ENCODE assay signal across 8 cellular contexts in the genomic region with DNA sequence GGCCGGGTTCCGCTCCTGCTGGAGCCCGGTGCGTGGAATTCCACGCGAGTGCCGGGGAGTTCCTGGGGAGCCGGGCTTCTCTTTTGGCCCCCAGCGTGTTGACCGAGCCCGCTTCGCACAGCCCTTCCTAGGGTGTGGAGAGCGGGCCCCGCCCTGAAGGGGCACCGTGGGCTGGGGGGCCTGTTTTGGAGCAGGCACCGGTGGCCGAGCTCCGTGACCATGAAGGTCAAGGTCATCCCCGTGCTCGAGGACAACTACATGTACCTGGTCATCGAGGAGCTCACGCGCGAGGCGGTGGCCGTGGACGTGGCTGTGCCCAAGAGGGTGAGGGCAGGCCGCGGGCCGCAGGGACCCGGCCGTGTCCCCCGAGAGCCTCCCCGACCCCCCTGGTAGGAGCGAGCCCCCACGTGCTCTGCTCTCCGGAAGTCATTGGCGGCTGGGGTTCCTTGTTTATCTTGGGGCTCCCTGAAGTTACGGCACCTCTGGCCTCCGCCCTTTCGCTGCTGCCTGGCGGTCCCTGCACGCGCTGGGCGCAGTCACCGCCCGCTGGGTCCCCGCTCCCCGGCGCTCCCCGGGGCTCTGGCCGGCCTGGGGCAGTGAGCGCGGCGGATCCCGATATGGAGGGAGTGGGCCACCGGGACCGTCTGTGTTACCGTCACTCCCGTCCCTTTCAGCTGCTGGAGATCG. TPM values are rescaled to one million over a fixed set of nuclear protein-coding genes. Genes with fewer than 3 reads are reported as not detected.
DNase-seq lines count a peak whose midpoint lies in the region; ATAC-seq and TF ChIP-seq lines count a peak whose summit lies in the region.

No MANE protein-coding gene starts in this region.

- no peaks in the 10 kb centered on the region for H3K27me3 Mint-ChIP-seq in activated T-helper 2 cell treated with anti-CD3 and anti-CD28 coated beads, Interferon-gamma antibody, Interleukin-2, Interleukin-4, amounts not matched to agents 10 μg/mL and 5 μg/mL and 100 μg/mL, durations not matched to agents 14 hours and 24 hours and 36 hours (ENCODE audit: low read depth)
- H3K27me3 Mint-ChIP-seq in immature natural killer cell (ENCODE audit: low read depth in 3 of 3): peaks cover 2 to 10% (median 3%) of the 10 kb centered on the region in 3 donors

- H3K4me3 ChIP-seq in testis: peak overlapping the region; percentile 43 to 58

- no peaks in the 10 kb centered on the region for H3K4me1 Mint-ChIP-seq in activated T-helper 2 cell treated with anti-CD3 and anti-CD28 coated beads, Interferon-gamma antibody, Interleukin-2, Interleukin-4, amounts not matched to agents 10 μg/mL and 5 μg/mL and 100 μg/mL, durations not matched to agents 14 hours and 24 hours and 36 hours (ENCODE audit: low read depth)
- peaks cover 0 to 1% of the 10 kb centered on the region in 2 donors for H3K4me1 Mint-ChIP-seq in immature natural killer cell

- no peaks in the 10 kb centered on the region for H3K36me3 Mint-ChIP-seq in activated T-helper 2 cell treated with anti-CD3 and anti-CD28 coated beads, Interferon-gamma antibody, Interleukin-2, Interleukin-4, amounts not matched to agents 10 μg/mL and 5 μg/mL and 100 μg/mL, durations not matched to agents 14 hours and 24 hours and 36 hours (ENCODE audit: low read depth)
- no peaks in the 10 kb centered on the region for H3K36me3 Mint-ChIP-seq in immature natural killer cell

- H3K4me1 ChIP-seq in testis: peaks cover 16% of the 10 kb centered on the region

- intact Hi-C loops in activated T-helper 2 cell treated with anti-CD3 and anti-CD28 coated beads, Interferon-gamma antibody, Interleukin-2, Interleukin-4, amounts not matched to agents 10 μg/mL and 5 μg/mL and 100 μg/mL, durations not matched to agents 14 hours and 24 hours and 36 hours (cut with micrococcal nuclease): no loop called here
- intact Hi-C loops in testis (cut with DNase I; ENCODE audit: low total_unique reads): no loop called here

- 1 to 3% methylated on average over 14 to 46 of the region's 61 CpGs for WGBS in testis, 2 donors

- in situ Hi-C loops in ACHN (cut with HindIII; ENCODE audit: low pct_ligation_motif_present, low pct_unique_long_range_greater_than_20kb, low sequenced_read_pairs): no loop called here

- H3K27ac Mint-ChIP-seq in activated T-helper 2 cell treated with anti-CD3 and anti-CD28 coated beads, Interferon-gamma antibody, Interleukin-2, Interleukin-4, amounts not matched to agents 10 μg/mL and 5 μg/mL and 100 μg/mL, durations not matched to agents 14 hours and 24 hours and 36 hours: no peak overlapping the region
- no peak overlapping the region for H3K27ac Mint-ChIP-seq in immature natural killer cell

- ATAC-seq in HG03432 (IDR thresholded peaks at IDR 0.05; ENCODE audit: unreplicated experiment): peak; percentile 8

- H3K4me3 Mint-ChIP-seq in activated T-helper 2 cell treated with anti-CD3 and anti-CD28 coated beads, Interferon-gamma antibody, Interleukin-2, Interleukin-4, amounts not matched to agents 10 μg/mL and 5 μg/mL and 100 μg/mL, durations not matched to agents 14 hours and 24 hours and 36 hours (ENCODE audit: low read depth): peak overlapping the region; percentile 42
- H3K4me3 Mint-ChIP-seq in immature natural killer cell: peak overlapping the region; percentile 30 to 69 (median 42)

- no peaks in the 10 kb centered on the region for H3K27me3 ChIP-seq in testis

- no peaks in the 10 kb centered on the region for H3K36me3 ChIP-seq in testis (ENCODE audit: low read depth, missing control alignments)

- no peak overlapping the region for H3K27ac ChIP-seq in testis

- no peaks in the 10 kb centered on the region for H3K9me3 ChIP-seq in testis

- TF ChIP-seq CTCF in testis (IDR thresholded peaks at IDR 0.05): no peak

- no peak for TF ChIP-seq POLR2A in testis (IDR thresholded peaks at IDR 0.05)

- peak; percentile 63 for DNase-seq in D341Med (ENCODE audit: low spot score)
- no peak for DNase-seq in activated T-helper 2 cell treated with anti-CD3 and anti-CD28 coated beads, Interferon-gamma antibody, Interleukin-2, Interleukin-4, amounts not matched to agents 10 μg/mL and 5 μg/mL and 100 μg/mL, durations not matched to agents 14 hours and 24 hours and 36 hours (ENCODE audit: low spot score)
- DNase-seq in immature natural killer cell: peak in 2 of 3 donors; percentile 42
- DNase-seq in testis: no peak
- DNase-seq in ACHN: no peak
- no peak for DNase-seq in SHP77 treated with DMSO at 0.1 percent for 48 hours (lab: John Stamatoyannopoulos, UW)
- DNase-seq in stimulated activated CD4-positive, alpha-beta T cell treated with anti-CD3 and anti-CD28 coated beads, Interleukin-4, amount 100 ng/mL, for 4 hours: no peak

- H3K9me3 Mint-ChIP-seq in activated T-helper 2 cell treated with anti-CD3 and anti-CD28 coated beads, Interferon-gamma antibody, Interleukin-2, Interleukin-4, amounts not matched to agents 10 μg/mL and 5 μg/mL and 100 μg/mL, durations not matched to agents 14 hours and 24 hours and 36 hours: no peaks in the 10 kb centered on the region
- H3K9me3 Mint-ChIP-seq in immature natural killer cell: no peaks in the 10 kb centered on the region

RNA-seq across cellular contexts. Expression of a gene that starts 0.5 kb away (rescaled TPM):
- 18.5 and 21.4 TPM in 2 replicates for total RNA-seq in activated T-helper 2 cell treated with anti-CD3 and anti-CD28 coated beads, Interferon-gamma antibody, Interleukin-2, Interleukin-4, amounts not matched to agents 10 μg/mL and 5 μg/mL and 100 μg/mL, durations not matched to agents 14 hours and 24 hours and 36 hours
- polyA plus RNA-seq in immature natural killer cell (10 to 100 TPM in 1 of 3 donors, 1 to 10 TPM in 2; 6.4 to 12.0 (median 9.1) TPM), testis (ENCODE audit: insufficient read depth, low read depth, low replicate concordance) (7.2 TPM)
- 10 to 100 TPM in 1 of 2 donors, 1 to 10 TPM in 1; 9.9 to 13.7 TPM for total RNA-seq in testis

RNA-seq across cellular contexts. Expression of a gene that starts 1.2 kb away (rescaled TPM):
- 7.3 and 8.3 TPM in 2 replicates for total RNA-seq in activated T-helper 2 cell treated with anti-CD3 and anti-CD28 coated beads, Interferon-gamma antibody, Interleukin-2, Interleukin-4, amounts not matched to agents 10 μg/mL and 5 μg/mL and 100 μg/mL, durations not matched to agents 14 hours and 24 hours and 36 hours
- polyA plus RNA-seq in immature natural killer cell (1 to 10 TPM in 2 of 3 donors, under 1 TPM in 1; 0.34 to 1.7 (median 1.4) TPM), testis (ENCODE audit: insufficient read depth, low read depth, low replicate concordance) (5.7 TPM)
- total RNA-seq in testis: 1 to 10 TPM; 3.2 to 6.1 TPM

RNA-seq across cellular contexts. Expression of a gene that starts 6.5 kb away (rescaled TPM):
- total RNA-seq in activated T-helper 2 cell treated with anti-CD3 and anti-CD28 coated beads, Interferon-gamma antibody, Interleukin-2, Interleukin-4, amounts not matched to agents 10 μg/mL and 5 μg/mL and 100 μg/mL, durations not matched to agents 14 hours and 24 hours and 36 hours: 52.8 and 54.4 TPM in 2 replicates
- polyA plus RNA-seq in immature natural killer cell: 100 to 1,000 TPM in 1 of 3 donors, 10 to 100 TPM in 2; 71.7 to 110 (median 94.1) TPM
- total RNA-seq in testis: 100 to 1,000 TPM in 1 of 2 donors, 10 to 100 TPM in 1; 81.1 to 108 TPM
- 68.5 TPM for polyA plus RNA-seq in testis (ENCODE audit: insufficient read depth, low read depth, low replicate concordance)

RNA-seq across cellular contexts. Expression of a gene that starts 12.5 kb away (rescaled TPM):
- 30.0 and 31.7 TPM in 2 replicates for total RNA-seq in activated T-helper 2 cell treated with anti-CD3 and anti-CD28 coated beads, Interferon-gamma antibody, Interleukin-2, Interleukin-4, amounts not matched to agents 10 μg/mL and 5 μg/mL and 100 μg/mL, durations not matched to agents 14 hours and 24 hours and 36 hours
- polyA plus RNA-seq in immature natural killer cell (10 to 100 TPM; 29.6 to 61.7 (median 45.4) TPM), testis (ENCODE audit: insufficient read depth, low read depth, low replicate concordance) (21.0 TPM)
- total RNA-seq in testis: 10 to 100 TPM; 34.9 to 50.6 TPM

RNA-seq across cellular contexts. Expression of a gene that starts 13.4 kb away (rescaled TPM):
- total RNA-seq in activated T-helper 2 cell treated with anti-CD3 and anti-CD28 coated beads, Interferon-gamma antibody, Interleukin-2, Interleukin-4, amounts not matched to agents 10 μg/mL and 5 μg/mL and 100 μg/mL, durations not matched to agents 14 hours and 24 hours and 36 hours: 42.8 and 43.4 TPM in 2 replicates
- polyA plus RNA-seq in immature natural killer cell (10 to 100 TPM in 2 of 3 donors, 1 to 10 TPM in 1; 4.6 to 25.5 (median 17.5) TPM), testis (ENCODE audit: insufficient read depth, low read depth, low replicate concordance) (28.9 TPM)
- total RNA-seq in testis: 10 to 100 TPM; 58.0 to 59.0 TPM

Comparison
In these comparisons a context has a peak if more than half of its experiments do, and no peak if none do; other contexts are left out.
1. DNase-seq: peak in D341Med (single experiment) and immature natural killer cell (2 of 3); none in activated T-helper 2 cell treated with anti-CD3 and anti-CD28 coated beads, Interferon-gamma antibody, Interleukin-2, Interleukin-4, amounts not matched to agents 10 μg/mL and 5 μg/mL and 100 μg/mL, durations not matched to agents 14 hours and 24 hours and 36 hours (single experiment), testis (single experiment), ACHN (single experiment), SHP77 treated with DMSO at 0.1 percent for 48 hours (single experiment) and stimulated activated CD4-positive, alpha-beta T cell treated with anti-CD3 and anti-CD28 coated beads, Interleukin-4, amount 100 ng/mL, for 4 hours (0 of 2).